ENCODE assay signal across 26 cellular contexts in the genomic region with DNA sequence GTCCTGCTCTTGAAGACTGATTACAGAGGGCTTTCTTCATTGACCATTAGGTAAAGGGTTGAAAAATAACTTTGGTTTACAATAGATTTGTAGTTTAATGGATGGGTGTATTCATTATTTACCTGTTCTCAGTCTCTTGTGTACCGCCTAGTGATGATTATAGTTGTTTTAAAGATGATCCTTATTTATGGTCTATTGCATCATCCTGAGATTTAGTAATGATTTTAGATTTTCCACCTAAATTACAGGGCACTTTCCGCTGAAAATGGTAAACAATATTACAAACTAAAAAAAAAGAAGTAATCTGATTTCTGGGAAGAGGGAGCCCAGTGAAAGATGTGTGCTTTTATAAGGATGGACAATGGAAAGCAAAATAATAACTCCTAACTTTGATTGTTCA.
"Had no signal": no experiment of that assay in that cellular context is flagged by ENCODE, and none has a peak within 500 bp of the region (broad histone marks: within the 10 kb centered on the region; RNA-seq: fewer than 3 reads in every experiment).

No MANE protein-coding gene starts in this region.

- H3K4me1 ChIP-seq: left ventricle myocardium inferior, right atrium auricular region, stomach, tibial artery, upper lobe of right lung had no signal

- ATAC-seq: left colon; natural killer cell; sciatic nerve; stimulated activated naive B cell treated with anti-CD40 and anti-IgM and Interleukin-4, amounts not matched to agents 10 μg/mL and 1 μg/mL and 100 μg/mL, for 72 hours; stimulated activated naive CD8-positive, alpha-beta T cell treated with anti-CD3 and anti-CD28 coated beads, Interleukin-15, Interleukin-2, amounts not matched to agents 100 U/mL and 50 U/mL, for 24 hours; upper lobe of right lung had no signal

- H3K27me3 ChIP-seq: ovary, right atrium auricular region had no signal

- FAIRE-seq: islet of Langerhans, kidney, urothelium cell line had no signal

- H3K4me3 ChIP-seq: left ventricle myocardium inferior, lung, ovary, right atrium auricular region, skin epidermis, stomach, thoracic aorta, tibial artery, upper lobe of right lung had no signal

- H3K36me3 ChIP-seq: left ventricle myocardium inferior, ovary, right atrium auricular region, stomach, thoracic aorta, tibial artery, upper lobe of right lung had no signal

- DNase-seq: hypothalamus; immature natural killer cell; kidney; left colon; left ventricle myocardium inferior; mesendoderm; naive B cell; natural killer cell; nephron progenitor cell; ovary; stimulated activated CD4-positive, alpha-beta T cell treated with anti-CD3 and anti-CD28 coated beads, Interleukin-12 subunit alpha, Interleukin-12 subunit beta, amount 100 ng/mL, for 4 hours; stimulated activated CD4-positive, alpha-beta T cell treated with anti-CD3 and anti-CD28 coated beads, Interleukin-15, amount 100 ng/mL, for 24 hours; stimulated activated CD4-positive, alpha-beta T cell treated with anti-CD3 and anti-CD28 coated beads, Interleukin-2, amount 100 ng/mL, for 24 hours; stimulated activated CD4-positive, alpha-beta T cell treated with anti-CD3 and anti-CD28 coated beads, Interleukin-4, amount 100 ng/mL, for 1 hour; stimulated activated naive B cell treated with anti-CD40 and anti-IgM and Interleukin-4, amounts not matched to agents 10 μg/mL and 1 μg/mL and 100 μg/mL, for 72 hours; stimulated activated naive CD8-positive, alpha-beta T cell treated with anti-CD3 and anti-CD28 coated beads, Interleukin-15, Interleukin-2, amounts not matched to agents 100 U/mL and 50 U/mL, for 24 hours; stomach; tibial artery; upper lobe of right lung had no signal

- H3K9me3 ChIP-seq: left ventricle myocardium inferior, ovary, right atrium auricular region, stomach, thoracic aorta, tibial artery, upper lobe of right lung had no signal

- H3K27ac ChIP-seq: left ventricle myocardium inferior, ovary, right atrium auricular region, skin epidermis, stomach, thoracic aorta, tibial artery, upper lobe of right lung had no signal
